In the genomic region with DNA sequence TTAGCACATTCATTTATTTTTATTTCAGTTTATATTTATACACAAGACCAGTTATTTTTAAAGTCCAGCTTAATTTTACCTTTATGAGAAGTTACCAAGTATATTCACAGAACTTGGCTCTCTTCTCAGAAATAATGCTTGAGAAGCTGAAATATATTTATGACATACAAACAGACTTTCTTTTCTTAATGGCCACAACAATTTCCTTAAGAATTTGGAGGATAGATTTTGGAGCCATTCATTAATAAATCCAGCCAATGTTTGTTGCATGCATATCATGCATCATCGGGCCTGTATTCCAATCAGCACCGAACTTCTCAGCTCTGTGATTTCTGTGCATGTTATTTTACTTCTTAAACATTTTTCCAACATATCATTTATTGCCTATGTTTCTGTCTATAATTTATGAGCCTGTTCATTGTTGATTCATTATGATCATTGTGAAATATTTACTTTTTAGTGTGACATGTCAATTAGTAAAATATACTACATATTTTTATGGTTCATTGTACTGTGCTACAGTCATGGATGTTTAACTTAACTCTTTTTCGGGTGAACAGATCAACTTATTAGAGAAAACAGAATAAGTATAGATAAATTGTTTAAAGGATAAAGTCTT, we compare ENCODE assay signal across 12 cellular contexts. TPM values are rescaled to one million over a fixed set of nuclear protein-coding genes. Genes with fewer than 3 reads are reported as not detected.
A peak's percentile ranks its signal among the peaks of the same experiment; 100 is the strongest.
DNase-seq lines count a peak whose midpoint lies in the region; ATAC-seq, FAIRE-seq and TF ChIP-seq lines count a peak whose summit lies in the region.
"Had no signal": no experiment of that assay in that cellular context is flagged by ENCODE, and none has a peak within 500 bp of the region (broad histone marks: within the 10 kb centered on the region; RNA-seq: fewer than 3 reads in every experiment).

No MANE protein-coding gene starts in this region.

- H3K4me3 Mint-ChIP-seq in HFFc6 = peak overlapping the region; percentile 94
- H3K4me3 Mint-ChIP-seq: activated naive CD8-positive, alpha-beta T cell treated with anti-CD3 and anti-CD28 coated beads, Interleukin-2, amount 10 ng/mL, durations not matched to agents 7 days and 5 days had no signal

- peaks cover 4% of the 10 kb centered on the region; the same call in 1 of the 2 replicates for H3K27me3 Mint-ChIP-seq in HFFc6 (ENCODE audit: insufficient read depth)

- H3K4me1 Mint-ChIP-seq in HFFc6 (ENCODE audit: low read depth) = peaks cover 51% of the 10 kb centered on the region

- H3K36me3 ChIP-seq in ascending aorta (no peaks in the 10 kb centered on the region), iPS-20b (ENCODE audit: insufficient read depth, low read depth, low read length) (peaks cover 11% of the 10 kb centered on the region), stomach (no peaks in the 10 kb centered on the region)

- H3K9me3 ChIP-seq in ascending aorta (no peaks in the 10 kb centered on the region), iPS-20b (ENCODE audit: insufficient read depth, low read depth, low read length) (peaks cover 17% of the 10 kb centered on the region), stomach (peaks cover 0 to 4% (median 0%) of the 10 kb centered on the region in 4 donors)
- H3K9me3 ChIP-seq: Caco-2 had no signal

- intact Hi-C loops in ascending aorta (cut with DNase I) = no loop called here
- intact Hi-C loops in stomach (cut with DNase I; ENCODE audit: low total_unique reads) = no loop called here

- H3K27ac ChIP-seq in ascending aorta = peak overlapping the region; percentile 97 to 99
- peak overlapping the region; percentile 69 for H3K27ac ChIP-seq in iPS-20b (ENCODE audit: low read length)
- peak overlapping the region in 4 of 5 donors; percentile 97 to 100 (median 98) for H3K27ac ChIP-seq in stomach

- FAIRE-seq in urothelium cell line (lab: Jason Lieb, UNC) = no peak
- FAIRE-seq: GM12891 had no signal

- TF ChIP-seq CTCF in HFFc6 (IDR thresholded peaks at IDR 0.05) (no peak), ascending aorta (IDR thresholded peaks at IDR 0.05) (no peak), stomach (IDR thresholded peaks at IDR 0.05) (no peak)

- H3K9ac ChIP-seq in iPS-20b (ENCODE audit: low read depth, low read length) = peak overlapping the region; percentile 99; the same call in 1 of the 2 replicates

- 57 to 74% (median 66%) methylated on average over 3 of the region's 3 CpGs for WGBS in stomach, 5 donors

- peak overlapping the region; percentile 83 to 94 for H3K4me3 ChIP-seq in ascending aorta
- peak overlapping the region; percentile 87 for H3K4me3 ChIP-seq in iPS-20b (ENCODE audit: low read length)
- H3K4me3 ChIP-seq in stomach = peak overlapping the region in 2 of 4 donors; percentile 13 to 74

- H3K27me3 ChIP-seq in ascending aorta (no peaks in the 10 kb centered on the region), iPS-20b (ENCODE audit: insufficient read depth, low read length) (no peaks in the 10 kb centered on the region), stomach (peaks cover 0 to 8% (median 0%) of the 10 kb centered on the region in 3 donors)

- ATAC-seq in HG03139 (IDR thresholded peaks at IDR 0.05; ENCODE audit: unreplicated experiment) = no peak

- DNase-seq in HFFc6 (no peak), ascending aorta (ENCODE audit: low spot score in 2 of 2) (no peak), stomach (no peak), urothelium cell line (ENCODE audit: low spot score) (no peak), A172 (ENCODE audit: low spot score) (no peak)
- DNase-seq: activated CD8-positive, alpha-beta memory T cell treated with anti-CD3 and anti-CD28 coated beads for 24 hours; activated naive CD8-positive, alpha-beta T cell treated with anti-CD3 and anti-CD28 coated beads, Interleukin-2, amount 10 ng/mL, durations not matched to agents 7 days and 5 days; Caco-2; T-helper 2 cell had no signal

- peaks cover 5% of the 10 kb centered on the region for H3K9me3 Mint-ChIP-seq in HFFc6
- H3K9me3 Mint-ChIP-seq: activated naive CD8-positive, alpha-beta T cell treated with anti-CD3 and anti-CD28 coated beads, Interleukin-2, amount 10 ng/mL, durations not matched to agents 7 days and 5 days had no signal

- no peak overlapping the region for H3K27ac Mint-ChIP-seq in HFFc6
- H3K27ac Mint-ChIP-seq: activated naive CD8-positive, alpha-beta T cell treated with anti-CD3 and anti-CD28 coated beads, Interleukin-2, amount 10 ng/mL, durations not matched to agents 7 days and 5 days had no signal

- peaks cover 0 to 9% of the 10 kb centered on the region in 2 donors for H3K4me1 ChIP-seq in ascending aorta
- peaks cover 30% of the 10 kb centered on the region; the same call in 1 of the 2 replicates for H3K4me1 ChIP-seq in iPS-20b (ENCODE audit: insufficient read depth, low read length)
- H3K4me1 ChIP-seq in stomach = peaks cover 0 to 43% (median 18%) of the 10 kb centered on the region in 4 donors

- no peak for TF ChIP-seq POLR2A in stomach (IDR thresholded peaks at IDR 0.05)

- peaks cover 12% of the 10 kb centered on the region for H3K36me3 Mint-ChIP-seq in HFFc6 (ENCODE audit: low read depth)
- H3K36me3 Mint-ChIP-seq: activated naive CD8-positive, alpha-beta T cell treated with anti-CD3 and anti-CD28 coated beads, Interleukin-2, amount 10 ng/mL, durations not matched to agents 7 days and 5 days had no signal

- TF ChIP-seq EP300 in stomach (IDR thresholded peaks at IDR 0.05) = no peak

RNA-seq across cellular contexts. Expression of a gene that starts 3.5 kb away (rescaled TPM):
- total RNA-seq in HFFc6 (2021; fragmentation: NEBNext Ultra II Directional; extraction: Animal tissue kit (Norgen Biotek cat#: 25700)) = 10 to 100 TPM; 33.3 to 76.1 (median 63.9) TPM
- total RNA-seq in ascending aorta (67.8 TPM), stomach (100 to 1,000 TPM in 2 of 5 donors, 10 to 100 TPM in 2, 1 to 10 TPM in 1; 4.9 to 179 (median 56.7) TPM)
- 10 to 100 TPM in 2 of 3 donors, 1 to 10 TPM in 1; 8.2 to 36.5 (median 25.3) TPM for polyA plus RNA-seq in stomach
- total RNA-seq in A172 (2014; rRNA removed; shearing (Covaris generic)) = 234 and 320 TPM in 2 replicates
- total RNA-seq: activated naive CD8-positive, alpha-beta T cell treated with anti-CD3 and anti-CD28 coated beads, Interleukin-2, amount 10 ng/mL, durations not matched to agents 7 days and 5 days had no signal
